ENCODE assay signal across 26 cellular contexts in the genomic region with DNA sequence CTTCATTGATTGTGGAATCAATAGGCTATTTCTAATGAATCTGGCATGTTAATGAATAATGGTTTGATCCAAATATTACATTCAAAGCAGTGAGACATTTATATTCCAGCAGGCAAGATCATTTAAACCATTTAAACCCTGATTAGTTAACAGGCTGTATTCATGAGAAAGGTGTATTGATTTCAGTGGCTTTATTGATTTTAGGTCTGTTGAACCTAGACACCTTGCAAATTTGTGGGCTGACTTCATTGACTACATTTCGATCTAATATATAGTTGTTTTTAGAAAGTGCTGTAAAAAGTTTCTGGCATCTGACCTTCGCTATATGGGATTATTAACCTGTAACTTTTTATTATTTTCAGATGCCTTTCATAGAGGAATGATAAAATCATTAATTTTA.
"Had no signal": no experiment of that assay in that cellular context is flagged by ENCODE, and none has a peak within 500 bp of the region (broad histone marks: within the 10 kb centered on the region; RNA-seq: fewer than 3 reads in every experiment).

No MANE protein-coding gene starts in this region.

- H3K27ac ChIP-seq: colonic mucosa, coronary artery, dorsolateral prefrontal cortex, epithelial cell of prostate, esophagus muscularis mucosa, esophagus squamous epithelium, foreskin keratinocyte, gastrocnemius medialis, gastroesophageal sphincter, heart left ventricle, heart right ventricle had no signal

- H3K4me3 Mint-ChIP-seq: dendritic cell treated with granulocyte-macrophage colony-stimulating factor and Interleukin-4, amounts not matched to agents 40 ng/mL and 50 ng/mL, for 4 days; effector memory CD8-positive, alpha-beta T cell; endodermal cell had no signal

- H3K36me3 ChIP-seq: colonic mucosa, esophagus muscularis mucosa, esophagus squamous epithelium, gastrocnemius medialis, gastroesophageal sphincter, heart left ventricle, heart right ventricle had no signal

- H3K9me3 Mint-ChIP-seq: dendritic cell treated with granulocyte-macrophage colony-stimulating factor and Interleukin-4, amounts not matched to agents 40 ng/mL and 50 ng/mL, for 4 days; effector memory CD8-positive, alpha-beta T cell; endodermal cell had no signal

- H3K27me3 Mint-ChIP-seq: dendritic cell treated with granulocyte-macrophage colony-stimulating factor and Interleukin-4, amounts not matched to agents 40 ng/mL and 50 ng/mL, for 4 days; effector memory CD8-positive, alpha-beta T cell had no signal

- FAIRE-seq: endothelial cell of umbilical vein had no signal

- H3K4me3 ChIP-seq: colonic mucosa, coronary artery, dorsolateral prefrontal cortex, esophagus muscularis mucosa, esophagus squamous epithelium, gastrocnemius medialis, gastroesophageal sphincter, heart left ventricle, heart right ventricle had no signal

- H3K4me1 ChIP-seq: colonic mucosa had no signal

- DNase-seq: colonic mucosa; cortex of kidney; dermis blood vessel endothelial cell; dorsolateral prefrontal cortex; effector CD4-positive, alpha-beta T cell; effector CD8-positive, alpha-beta T cell; effector memory CD4-positive, alpha-beta T cell; effector memory CD8-positive, alpha-beta T cell; endodermal cell; erythroblast; esophagus squamous epithelium; foreskin fibroblast; foreskin keratinocyte; foreskin melanocyte; gastrocnemius medialis; glutamatergic neuron; head of caudate nucleus; heart left ventricle; heart right ventricle had no signal

- ATAC-seq: effector memory CD8-positive, alpha-beta T cell; esophagus mucosa; foreskin keratinocyte; gastrocnemius medialis; gastroesophageal sphincter; heart left ventricle; heart right ventricle had no signal

- H3K9me3 ChIP-seq: colonic mucosa, esophagus muscularis mucosa, esophagus squamous epithelium, gastrocnemius medialis, gastroesophageal sphincter, heart left ventricle, heart right ventricle had no signal

- H3K27me3 ChIP-seq: colonic mucosa, dorsolateral prefrontal cortex, esophagus muscularis mucosa, esophagus squamous epithelium, foreskin keratinocyte, gastrocnemius medialis, gastroesophageal sphincter, heart left ventricle, heart right ventricle had no signal

- H3K27ac Mint-ChIP-seq: dendritic cell treated with granulocyte-macrophage colony-stimulating factor and Interleukin-4, amounts not matched to agents 40 ng/mL and 50 ng/mL, for 4 days; effector memory CD8-positive, alpha-beta T cell; endodermal cell had no signal
